18 cellular contexts compared by ENCODE assay signal in the genomic region with DNA sequence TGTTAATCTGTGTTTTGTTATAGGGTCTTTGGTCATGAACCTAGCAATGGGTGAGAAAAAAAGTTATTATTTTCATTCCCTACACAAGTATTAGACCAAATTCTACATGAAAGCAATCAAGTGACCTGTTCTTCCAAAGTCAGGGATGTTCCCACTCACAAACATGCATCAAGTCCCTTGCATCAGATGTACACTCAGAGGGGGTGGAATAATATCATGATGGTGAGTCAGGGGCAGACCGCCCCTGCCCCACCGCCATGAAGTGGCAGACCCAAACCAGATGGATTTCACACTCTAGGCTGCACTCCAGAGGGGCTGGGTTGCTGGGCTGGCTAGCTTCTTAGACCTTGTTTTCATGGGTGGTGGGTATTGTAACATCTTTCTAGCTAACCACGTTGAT.
DNase-seq lines count a peak whose midpoint lies in the region; ATAC-seq and TF ChIP-seq lines count a peak whose summit lies in the region.
"Had no signal": no experiment of that assay in that cellular context is flagged by ENCODE, and none has a peak within 500 bp of the region (broad histone marks: within the 10 kb centered on the region; RNA-seq: fewer than 3 reads in every experiment).

No MANE protein-coding gene starts in this region.

- DNase-seq in Calu3, result no peak
- no peak for DNase-seq in colonic mucosa
- no peak for DNase-seq in mesenchymal stem cell
- no peak for DNase-seq in transverse colon
- no peak for DNase-seq in SJCRH30
- no peak for DNase-seq in stimulated activated CD4-positive, alpha-beta T cell treated with anti-CD3 and anti-CD28 coated beads, Interleukin-2, amount 100 ng/mL, for 24 hours
- DNase-seq: CD4-positive, alpha-beta memory T cell; DMS79 treated with DMSO at 0.1 percent for 48 hours; EL; H9 had no signal

- H2BK12ac ChIP-seq in mesenchymal stem cell (ENCODE audit: low read length in 2 of 2), result peak overlapping the region in 1 of 2 experiments; percentile 63

- no peak overlapping the region for H2AK5ac ChIP-seq in mesenchymal stem cell (ENCODE audit: low read length, severe bottlenecking)

- no peak for ATAC-seq in HG02884 (IDR thresholded peaks at IDR 0.05; ENCODE audit: unreplicated experiment)
- ATAC-seq: A549, GM12878, HepG2 had no signal

- H2BK120ac ChIP-seq in mesenchymal stem cell (ENCODE audit: low read depth, low read length), result no peak overlapping the region

- H2BK5ac ChIP-seq in mesenchymal stem cell (ENCODE audit: low read depth, low read length, poor library complexity, severe bottlenecking), result no peak overlapping the region

- no TSS peak for BruUV-seq in Calu3 (replicated peaks; lab: Mats Ljungman, UMichigan)

- no peak for TF ChIP-seq CTCF in Calu3 (IDR thresholded peaks at IDR 0.05; ENCODE audit: unreplicated experiment)
- TF ChIP-seq CTCF in colonic mucosa (IDR thresholded peaks at IDR 0.05), result no peak
- no peak for TF ChIP-seq CTCF in transverse colon (IDR thresholded peaks at IDR 0.05)

- H3K27ac Mint-ChIP-seq in Calu3 (ENCODE audit: unreplicated experiment), result peak overlapping the region; percentile 79
- H3K27ac Mint-ChIP-seq: CD14-positive monocyte; CD4-positive, alpha-beta memory T cell; H9; IgD-negative memory B cell had no signal

- H3K23ac ChIP-seq in mesenchymal stem cell (ENCODE audit: low read length in 2 of 2), result no peak overlapping the region

- H3K79me1 ChIP-seq in mesenchymal stem cell (replicated peaks; ENCODE audit: low read length, poor library complexity, severe bottlenecking), result no peaks in the 10 kb centered on the region

- peaks cover 4% of the 10 kb centered on the region for H3K9me3 Mint-ChIP-seq in Calu3 (ENCODE audit: low read depth, unreplicated experiment)
- H3K9me3 Mint-ChIP-seq: H9 had no signal

- H3K4me2 ChIP-seq in mesenchymal stem cell (ENCODE audit: low read length, poor library complexity, severe bottlenecking), result no peak overlapping the region
- H3K4me2 ChIP-seq: A549, BLaER1 had no signal

- H3K27ac ChIP-seq in colonic mucosa (peak overlapping the region; percentile 74), mesenchymal stem cell (ENCODE audit: low read length, poor library complexity, severe bottlenecking) (no peak overlapping the region), transverse colon (peak overlapping the region in 3 of 4 donors; percentile 1 to 67 (median 63)), SJCRH30 (no peak overlapping the region)
- H3K27ac ChIP-seq: 22Rv1, A549, BLaER1 had no signal

- no peaks in the 10 kb centered on the region for H3K27me3 Mint-ChIP-seq in Calu3 (ENCODE audit: unreplicated experiment)

- peak overlapping the region; percentile 96 for H2BK15ac ChIP-seq in mesenchymal stem cell (ENCODE audit: low read depth, poor library complexity, severe bottlenecking)

- H3K4me3 ChIP-seq in colonic mucosa, result no peak overlapping the region
- no peak overlapping the region for H3K4me3 ChIP-seq in mesenchymal stem cell (ENCODE audit: insufficient read depth in 1 of 2, low read depth in 1 of 2, low read length in 2 of 2)
- no peak overlapping the region for H3K4me3 ChIP-seq in transverse colon
- H3K4me3 ChIP-seq in SJCRH30, result no peak overlapping the region
- H3K4me3 ChIP-seq: A549, BLaER1, GM12878 had no signal

- H3K4me1 ChIP-seq in colonic mucosa, result peaks cover 12% of the 10 kb centered on the region
- H3K4me1 ChIP-seq in mesenchymal stem cell (ENCODE audit: control insufficient read depth, insufficient read depth, low read depth, low read length), result peaks cover 11% of the 10 kb centered on the region
- peaks cover 0 to 25% (median 17%) of the 10 kb centered on the region in 4 donors for H3K4me1 ChIP-seq in transverse colon
- H3K4me1 ChIP-seq in SJCRH30, result peaks cover 18% of the 10 kb centered on the region
- H3K4me1 ChIP-seq: BLaER1 had no signal

- H3K9me3 ChIP-seq in colonic mucosa (no peaks in the 10 kb centered on the region), mesenchymal stem cell (ENCODE audit: control insufficient read depth, low read length) (no peaks in the 10 kb centered on the region), transverse colon (no peaks in the 10 kb centered on the region), SJCRH30 (replicated peaks) (no peaks in the 10 kb centered on the region)
- H3K9me3 ChIP-seq: A549, BLaER1 had no signal

- TF ChIP-seq POLR2A in transverse colon (IDR thresholded peaks at IDR 0.05), result no peak

- no peak overlapping the region for H3K14ac ChIP-seq in mesenchymal stem cell (ENCODE audit: low read length in 2 of 2)

- peak overlapping the region in 1 of 2 experiments; percentile 28 for H3K4ac ChIP-seq in mesenchymal stem cell (ENCODE audit: low read depth in 1 of 2, low read length in 2 of 2)

- in situ Hi-C loops in transverse colon (cut with MboI; ENCODE audit: low pct_ligation_motif_present in 1 of 4, low pct_unique_long_range_greater_than_20kb in 1 of 4, low sequenced_read_pairs in 3 of 4), result no loop called here

- 77% methylated on average over 2 of the region's 3 CpGs for WGBS in mesenchymal stem cell
- 33 to 79% methylated on average over 1 to 3 of the region's 3 CpGs for WGBS in transverse colon (ENCODE audit: low coverage in 1 of 2), 2 donors

- H3K36me3 Mint-ChIP-seq in Calu3 (ENCODE audit: insufficient read depth, unreplicated experiment), result peaks cover 7% of the 10 kb centered on the region
- H3K36me3 Mint-ChIP-seq: CD14-positive monocyte; CD4-positive, alpha-beta memory T cell; IgD-negative memory B cell had no signal

- H4K8ac ChIP-seq in mesenchymal stem cell (ENCODE audit: low read length), result no peak overlapping the region

- TF ChIP-seq EP300 in transverse colon (IDR thresholded peaks at IDR 0.05; ENCODE audit: low read depth), result no peak

- no peak overlapping the region for H4K91ac ChIP-seq in mesenchymal stem cell (ENCODE audit: low read length)

- CTCF ChIA-PET in Calu3 (lab: Charles Lee), result interaction anchor here (0.6 kb wide), 1 partner anchor 150 kb away, joined by 7 read pairs; no protein-coding TSS in a partner anchor

- H3K4me1 Mint-ChIP-seq in Calu3 (ENCODE audit: low read depth, unreplicated experiment), result peaks cover 41% of the 10 kb centered on the region
- H3K4me1 Mint-ChIP-seq: CD14-positive monocyte had no signal

- H3K27me3 ChIP-seq in colonic mucosa (no peaks in the 10 kb centered on the region), mesenchymal stem cell (ENCODE audit: control insufficient read depth in 1 of 2, insufficient read depth in 1 of 2, low read length in 2 of 2) (no peaks in the 10 kb centered on the region), transverse colon (no peaks in the 10 kb centered on the region), SJCRH30 (no peaks in the 10 kb centered on the region)
- H3K27me3 ChIP-seq: BLaER1 had no signal

- no peak overlapping the region for H3K9ac ChIP-seq in colonic mucosa (ENCODE audit: low read depth in 2 of 2, low read length in 2 of 2)
- no peak overlapping the region for H3K9ac ChIP-seq in mesenchymal stem cell (ENCODE audit: low read length)
- H3K9ac ChIP-seq: BLaER1 had no signal

- no peak overlapping the region for H2AFZ ChIP-seq in mesenchymal stem cell (ENCODE audit: low read depth, low read length)

- intact Hi-C loops in Calu3 (cut with micrococcal nuclease; ENCODE audit: unreplicated experiment) (loop anchor here (2.0 to 10.0 kb wide), 3 partner anchors 31 to 160 kb away; partner anchors contain the start of gene LIPG), colonic mucosa (cut with DNase I) (no loop called here), transverse colon (cut with DNase I; ENCODE audit: low total_unique reads) (no loop called here)

- no peak overlapping the region for H3K4me3 Mint-ChIP-seq in Calu3 (ENCODE audit: low read depth, unreplicated experiment)
- H3K4me3 Mint-ChIP-seq: CD14-positive monocyte, H9, IgD-negative memory B cell had no signal

- peak overlapping the region in 1 of 2 experiments; percentile 40 for H3K18ac ChIP-seq in mesenchymal stem cell (ENCODE audit: low read depth in 1 of 2, low read length in 2 of 2)

- H3K36me3 ChIP-seq in colonic mucosa (no peaks in the 10 kb centered on the region), mesenchymal stem cell (ENCODE audit: control insufficient read depth in 1 of 2, insufficient read depth in 2 of 2, low read depth in 1 of 2, low read length in 2 of 2) (no peaks in the 10 kb centered on the region), transverse colon (no peaks in the 10 kb centered on the region), SJCRH30 (no peaks in the 10 kb centered on the region)
- H3K36me3 ChIP-seq: BLaER1 had no signal

Comparison
In these comparisons a context has a peak if more than half of its experiments do, and no peak if none do; other contexts are left out.
1. H3K27ac ChIP-seq: peak in colonic mucosa (single experiment) and transverse colon (3 of 4); none in mesenchymal stem cell (single experiment) and SJCRH30 (single experiment).